In the genomic region with DNA sequence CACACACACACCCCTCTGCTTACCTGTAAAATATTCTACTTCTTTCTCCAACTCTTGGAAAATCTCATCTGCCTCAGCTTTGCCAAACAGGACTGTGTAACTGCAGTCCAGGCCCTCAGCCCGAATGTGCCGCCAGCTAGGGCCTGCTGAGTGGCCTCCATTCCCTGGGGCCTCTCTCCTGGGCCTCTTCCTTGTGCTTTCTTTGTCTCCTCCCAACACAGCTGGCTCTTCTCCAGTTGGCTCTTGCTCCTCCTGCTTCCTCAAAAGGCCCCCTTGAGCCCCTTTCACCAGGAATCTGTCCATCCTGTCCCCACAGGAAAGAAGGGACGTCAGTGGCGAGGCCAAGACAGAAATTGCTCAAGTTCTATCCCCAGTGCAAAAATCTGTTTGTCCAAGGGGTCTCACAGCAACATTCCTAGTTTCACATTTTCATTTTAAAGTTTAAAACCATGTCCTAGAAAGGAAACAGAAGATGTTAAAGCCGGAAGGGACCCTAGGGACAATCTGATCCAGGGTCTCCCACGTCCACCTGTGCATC, we compare ENCODE assay signal across 8 cellular contexts. TPM values are rescaled to one million over a fixed set of nuclear protein-coding genes. Genes with fewer than 3 reads are reported as not detected.
DNase-seq lines count a peak whose midpoint lies in the region; ATAC-seq, FAIRE-seq and TF ChIP-seq lines count a peak whose summit lies in the region.

No MANE protein-coding gene starts in this region.

- FAIRE-seq in keratinocyte (lab: Jason Lieb, UNC), result no peak

- H3K9me3 ChIP-seq in keratinocyte (ENCODE audit: control insufficient read depth, low read depth, low read length), result no peaks in the 10 kb centered on the region
- no peaks in the 10 kb centered on the region for H3K9me3 ChIP-seq in thymus (ENCODE audit: control insufficient read depth)

- H3K4me2 ChIP-seq in keratinocyte (ENCODE audit: control insufficient read depth, extremely low read depth, insufficient read depth, low read depth, low read length), result peak overlapping the region; percentile 95

- peaks cover 16% of the 10 kb centered on the region for H3K79me2 ChIP-seq in keratinocyte (ENCODE audit: control insufficient read depth, insufficient read depth, low read length)

- peaks cover 30% of the 10 kb centered on the region for H3K4me1 Mint-ChIP-seq in activated CD4-positive, alpha-beta T cell treated with anti-CD3 and anti-CD28 coated beads for 36 hours
- peaks cover 36% of the 10 kb centered on the region for H3K4me1 Mint-ChIP-seq in activated CD8-positive, alpha-beta T cell treated with anti-CD3 and anti-CD28 coated beads for 36 hours (ENCODE audit: low read depth)

- no peaks in the 10 kb centered on the region for H3K27me3 ChIP-seq in keratinocyte (ENCODE audit: control insufficient read depth, extremely low read depth, insufficient read depth, low read length)
- H3K27me3 ChIP-seq in thymus (ENCODE audit: control insufficient read depth, insufficient read depth), result no peaks in the 10 kb centered on the region

- H3K36me3 ChIP-seq in keratinocyte (ENCODE audit: control insufficient read depth in 2 of 2, extremely low read depth in 1 of 2, insufficient read depth in 2 of 2, low read length in 2 of 2) (peaks cover 5% of the 10 kb centered on the region in 2 experiments), thymus (ENCODE audit: control insufficient read depth, insufficient read depth) (peaks cover 20% of the 10 kb centered on the region)

- intact Hi-C loops in activated CD4-positive, alpha-beta T cell treated with anti-CD3 and anti-CD28 coated beads for 36 hours (cut with DNase I, micrococcal nuclease), result loop anchor here (1.0 to 10.0 kb wide), 17 partner anchors 40 to 1408 kb away; a partner anchor contains a TSS
- intact Hi-C loops in activated CD8-positive, alpha-beta T cell treated with anti-CD3 and anti-CD28 coated beads for 36 hours (cut with micrococcal nuclease), result loop anchor here (2.0 to 10.0 kb wide), 3 partner anchors 40 to 458 kb away; a partner anchor contains a TSS

- peak overlapping the region; percentile 90 for H3K27ac Mint-ChIP-seq in activated CD4-positive, alpha-beta T cell treated with anti-CD3 and anti-CD28 coated beads for 36 hours
- H3K27ac Mint-ChIP-seq in activated CD8-positive, alpha-beta T cell treated with anti-CD3 and anti-CD28 coated beads for 36 hours, result peak overlapping the region; percentile 91

- peak overlapping the region; percentile 50 to 91 (median 87) for H3K4me3 ChIP-seq in keratinocyte (ENCODE audit: control insufficient read depth in 2 of 3, extremely low read depth in 1 of 3, insufficient read depth in 2 of 3, low read depth in 1 of 3, low read length in 3 of 3)
- H3K4me3 ChIP-seq in thymus (ENCODE audit: low read length), result peak overlapping the region; percentile 38

- no peaks in the 10 kb centered on the region for H4K20me1 ChIP-seq in keratinocyte (ENCODE audit: control insufficient read depth, extremely low read depth, insufficient read depth, low read length)

- POLR2A ChIA-PET in activated CD4-positive, alpha-beta T cell treated with anti-CD3 and anti-CD28 coated beads for 36 hours (lab: Charles Lee), result interaction anchor here (1.3 kb wide), 1 partner anchor 39 kb away, joined by 4 read pairs; no protein-coding TSS in a partner anchor
- POLR2A ChIA-PET in activated CD8-positive, alpha-beta T cell treated with anti-CD3 and anti-CD28 coated beads for 36 hours (lab: Charles Lee), result interaction anchor here (0.6 to 1.9 kb wide), 7 partner anchors 8 to 532 kb away, joined by 3 to 6 read pairs (median 4); a partner anchor contains a TSS

- dilution Hi-C loops in keratinocyte (cut with MboI; ENCODE audit: extremely low pct_ligation_motif_present, low sequenced_read_pairs), result no loop called here

- CTCF ChIA-PET in activated CD4-positive, alpha-beta T cell treated with anti-CD3 and anti-CD28 coated beads for 36 hours (lab: Charles Lee), result interaction anchor here (0.6 to 2.3 kb wide), 30 partner anchors 8 to 709 kb away, joined by 3 to 14 read pairs (median 4); a partner anchor contains a TSS
- CTCF ChIA-PET in activated CD8-positive, alpha-beta T cell treated with anti-CD3 and anti-CD28 coated beads for 36 hours (lab: Charles Lee), result interaction anchor here (0.6 to 2.3 kb wide), 25 partner anchors 8 to 475 kb away, joined by 3 to 11 read pairs (median 4); a partner anchor contains a TSS

- 57% methylated on average over 6 of the region's 6 CpGs for WGBS in thymus

- ATAC-seq in activated CD4-positive, alpha-beta T cell treated with anti-CD3 and anti-CD28 coated beads for 36 hours, result no peak
- ATAC-seq in activated CD8-positive, alpha-beta T cell treated with anti-CD3 and anti-CD28 coated beads for 36 hours, result no peak
- ATAC-seq in GM21423 (IDR thresholded peaks at IDR 0.05; ENCODE audit: unreplicated experiment) (no peak), GM21381 (IDR thresholded peaks at IDR 0.05; ENCODE audit: unreplicated experiment) (no peak)

- H3K27ac ChIP-seq in keratinocyte (ENCODE audit: control insufficient read depth, insufficient read depth, low read length) (peak overlapping the region; percentile 82), thymus (ENCODE audit: low read depth) (no peak overlapping the region)

- H3K9me3 Mint-ChIP-seq in activated CD4-positive, alpha-beta T cell treated with anti-CD3 and anti-CD28 coated beads for 36 hours (ENCODE audit: low read depth), result no peaks in the 10 kb centered on the region
- H3K9me3 Mint-ChIP-seq in activated CD8-positive, alpha-beta T cell treated with anti-CD3 and anti-CD28 coated beads for 36 hours, result no peaks in the 10 kb centered on the region

- no peaks in the 10 kb centered on the region for H3K9me1 ChIP-seq in keratinocyte (ENCODE audit: control insufficient read depth, extremely low read depth, insufficient read depth, low read length)

- H3K4me1 ChIP-seq in keratinocyte (ENCODE audit: control insufficient read depth, extremely low read depth, insufficient read depth, low read length) (peaks cover 12% of the 10 kb centered on the region), thymus (ENCODE audit: control insufficient read depth, insufficient read depth, low read length) (peaks cover 14% of the 10 kb centered on the region)

- H3K27me3 Mint-ChIP-seq in activated CD4-positive, alpha-beta T cell treated with anti-CD3 and anti-CD28 coated beads for 36 hours, result no peaks in the 10 kb centered on the region
- no peaks in the 10 kb centered on the region for H3K27me3 Mint-ChIP-seq in activated CD8-positive, alpha-beta T cell treated with anti-CD3 and anti-CD28 coated beads for 36 hours

- peak overlapping the region; percentile 82 for H3K9ac ChIP-seq in keratinocyte (ENCODE audit: control insufficient read depth, extremely low read depth, insufficient read depth, low read length)

- H3K4me3 Mint-ChIP-seq in activated CD4-positive, alpha-beta T cell treated with anti-CD3 and anti-CD28 coated beads for 36 hours, result peak overlapping the region; percentile 86
- peak overlapping the region; percentile 81 for H3K4me3 Mint-ChIP-seq in activated CD8-positive, alpha-beta T cell treated with anti-CD3 and anti-CD28 coated beads for 36 hours

- H3K36me3 Mint-ChIP-seq in activated CD4-positive, alpha-beta T cell treated with anti-CD3 and anti-CD28 coated beads for 36 hours (ENCODE audit: low read depth), result peaks cover 18% of the 10 kb centered on the region
- peaks cover 28% of the 10 kb centered on the region for H3K36me3 Mint-ChIP-seq in activated CD8-positive, alpha-beta T cell treated with anti-CD3 and anti-CD28 coated beads for 36 hours (ENCODE audit: low read depth)

- peak overlapping the region; percentile 91 for H2AFZ ChIP-seq in keratinocyte (ENCODE audit: control insufficient read depth, low read length)

- TF ChIP-seq CTCF in activated CD8-positive, alpha-beta T cell treated with anti-CD3 and anti-CD28 coated beads for 36 hours (IDR thresholded peaks at IDR 0.05), result no peak
- TF ChIP-seq CTCF in keratinocyte (optimal IDR thresholded peaks at IDR 0.05 in 1 of 3, IDR thresholded peaks at IDR 0.05 in 1 of 3, conservative IDR thresholded peaks at IDR 0.05 in 1 of 3; ENCODE audit: extremely low read depth in 1 of 3, insufficient read depth in 2 of 3, low read length in 3 of 3), result no peak

- no peak for DNase-seq in activated CD4-positive, alpha-beta T cell treated with anti-CD3 and anti-CD28 coated beads for 36 hours
- no peak for DNase-seq in activated CD4-positive, alpha-beta T cell treated with anti-CD3 and anti-CD28 coated beads, Interleukin-2, amount 50 U/mL, for 4 hours
- DNase-seq in activated CD8-positive, alpha-beta T cell treated with anti-CD3 and anti-CD28 coated beads for 36 hours, result no peak
- no peak for DNase-seq in keratinocyte (ENCODE audit: low read depth, low spot score)
- DNase-seq in NK-92 treated with Interleukin-12 subunit alpha and Interleukin-12 subunit beta, amount 100 ng/mL, for 24 hours (lab: John Stamatoyannopoulos, UW), result no peak

RNA-seq across cellular contexts. Expression of a gene that starts 0.7 kb away (rescaled TPM):
- total RNA-seq in activated CD4-positive, alpha-beta T cell treated with anti-CD3 and anti-CD28 coated beads for 36 hours, result 10 to 100 TPM; 32.1 to 33.3 TPM
- 10 to 100 TPM; 35.6 to 37.8 TPM for total RNA-seq in activated CD8-positive, alpha-beta T cell treated with anti-CD3 and anti-CD28 coated beads for 36 hours
- polyA plus RNA-seq in keratinocyte (18.3 to 31.0 TPM (median 25.2 TPM) in 3 replicates), thymus (25.9 TPM)
- polyA plus RNA-seq in keratinocyte (2011; ENCODE audit: low read depth), result 29.8 TPM
- 16.1 and 19.7 TPM in 2 replicates for polyA plus RNA-seq in keratinocyte (2011; cell fraction: cytosol; rRNA removed)
- 30.6 and 32.1 TPM in 2 replicates for polyA plus RNA-seq in keratinocyte (2011; cell fraction: nucleus; rRNA removed)
- polyA plus RNA-seq in keratinocyte (2012; ENCODE audit: low replicate concordance), result 23.7 and 28.9 TPM in 2 replicates
- polyA minus RNA-seq in keratinocyte, result 6.6 to 17.8 TPM (median 7.8 TPM) in 3 replicates
- polyA minus RNA-seq in keratinocyte (2011; cell fraction: cytosol; rRNA and poly(A)+ RNA removed), result 9.2 TPM
- polyA minus RNA-seq in keratinocyte (2011; cell fraction: nucleus; rRNA and poly(A)+ RNA removed), result 6.9 and 8.6 TPM in 2 replicates

RNA-seq across cellular contexts. Expression of a gene that starts 4.8 kb away (rescaled TPM):
- 10 to 100 TPM; 69.9 TPM for total RNA-seq in activated CD4-positive, alpha-beta T cell treated with anti-CD3 and anti-CD28 coated beads for 36 hours
- 10 to 100 TPM; 86.4 to 93.3 TPM for total RNA-seq in activated CD8-positive, alpha-beta T cell treated with anti-CD3 and anti-CD28 coated beads for 36 hours
- polyA plus RNA-seq in keratinocyte (17.9 to 35.1 TPM (median 26.3 TPM) in 3 replicates), thymus (14.1 TPM)
- 15.4 TPM for polyA plus RNA-seq in keratinocyte (2011; ENCODE audit: low read depth)
- polyA plus RNA-seq in keratinocyte (2011; cell fraction: cytosol; rRNA removed), result 21.4 and 24.3 TPM in 2 replicates
- 19.5 and 20.1 TPM in 2 replicates for polyA plus RNA-seq in keratinocyte (2011; cell fraction: nucleus; rRNA removed)
- polyA plus RNA-seq in keratinocyte (2012; ENCODE audit: low replicate concordance), result 17.2 and 27.4 TPM in 2 replicates
- polyA minus RNA-seq in keratinocyte, result 8.0 to 11.4 TPM (median 8.9 TPM) in 3 replicates
- polyA minus RNA-seq in keratinocyte (2011; cell fraction: cytosol; rRNA and poly(A)+ RNA removed), result 5.8 TPM
- 5.4 and 7.9 TPM in 2 replicates for polyA minus RNA-seq in keratinocyte (2011; cell fraction: nucleus; rRNA and poly(A)+ RNA removed)

RNA-seq across cellular contexts. Expression of a gene that starts 23.8 kb away (rescaled TPM):
- total RNA-seq in activated CD4-positive, alpha-beta T cell treated with anti-CD3 and anti-CD28 coated beads for 36 hours, result 10 to 100 TPM; 11.5 to 13.3 TPM
- 10 to 100 TPM in 1 of 2 experiments, 1 to 10 TPM in 1; 8.7 to 11.2 TPM for total RNA-seq in activated CD8-positive, alpha-beta T cell treated with anti-CD3 and anti-CD28 coated beads for 36 hours
- polyA plus RNA-seq in keratinocyte (0.54 to 2.1 TPM (median 1.3 TPM) in 3 replicates), thymus (9.5 TPM)
- 0.74 TPM for polyA plus RNA-seq in keratinocyte (2011; ENCODE audit: low read depth)
- polyA plus RNA-seq in keratinocyte (2011; cell fraction: cytosol; rRNA removed), result 0.27 and 0.47 TPM in 2 replicates
- polyA plus RNA-seq in keratinocyte (2011; cell fraction: nucleus; rRNA removed), result 1.5 and 2.3 TPM in 2 replicates
- 0.54 and 1.3 TPM in 2 replicates for polyA plus RNA-seq in keratinocyte (2012; ENCODE audit: low replicate concordance)
- polyA minus RNA-seq in keratinocyte, result 1.8 to 3.5 TPM (median 2.0 TPM) in 3 replicates
- polyA minus RNA-seq in keratinocyte (2011; cell fraction: cytosol; rRNA and poly(A)+ RNA removed), result 0.77 TPM
- polyA minus RNA-seq in keratinocyte (2011; cell fraction: nucleus; rRNA and poly(A)+ RNA removed), result 3.7 and 4.0 TPM in 2 replicates

RNA-seq across cellular contexts. Expression of a gene that starts 40.2 kb away (rescaled TPM):
- total RNA-seq in activated CD4-positive, alpha-beta T cell treated with anti-CD3 and anti-CD28 coated beads for 36 hours, result 10 to 100 TPM in 1 of 2 experiments, 1 to 10 TPM in 1; 9.2 to 14.5 TPM
- total RNA-seq in activated CD8-positive, alpha-beta T cell treated with anti-CD3 and anti-CD28 coated beads for 36 hours, result 10 to 100 TPM in 1 of 2 experiments, 1 to 10 TPM in 1; 7.4 to 10.0 TPM
- 8.4 to 11.3 TPM (median 10.0 TPM) in 3 replicates for polyA plus RNA-seq in keratinocyte
- 2.9 TPM for polyA plus RNA-seq in keratinocyte (2011; ENCODE audit: low read depth)
- 4.7 and 9.5 TPM in 2 replicates for polyA plus RNA-seq in keratinocyte (2011; cell fraction: cytosol; rRNA removed)
- polyA plus RNA-seq in keratinocyte (2011; cell fraction: nucleus; rRNA removed), result 14.9 and 20.0 TPM in 2 replicates
- polyA plus RNA-seq in keratinocyte (2012; ENCODE audit: low replicate concordance), result 3.4 and 6.1 TPM in 2 replicates
- polyA minus RNA-seq in keratinocyte, result 4.9 to 19.3 TPM (median 17.0 TPM) in 3 replicates
- 13.0 TPM for polyA minus RNA-seq in keratinocyte (2011; cell fraction: cytosol; rRNA and poly(A)+ RNA removed)
- 5.7 and 12.1 TPM in 2 replicates for polyA minus RNA-seq in keratinocyte (2011; cell fraction: nucleus; rRNA and poly(A)+ RNA removed)
- 9.1 TPM for polyA plus RNA-seq in thymus
